Comparison of ENCODE assay signal across 8 cellular contexts in genomic region chr1:43763497-43763973, GRCh38.
DNase-seq lines count a peak whose midpoint lies in the region; ATAC-seq lines count a peak whose summit lies in the region.

No MANE protein-coding gene starts in this region.

- no peaks in the 10 kb centered on the region for H3K4me1 ChIP-seq in effector memory CD4-positive, alpha-beta T cell (ENCODE audit: control insufficient read depth, insufficient read depth, low read length, poor library complexity, severe bottlenecking)

- H3K27me3 ChIP-seq in effector memory CD4-positive, alpha-beta T cell (replicated peaks; ENCODE audit: control insufficient read depth, insufficient read depth, low read length, poor library complexity, severe bottlenecking) = no peaks in the 10 kb centered on the region

- H3K9me3 ChIP-seq in effector memory CD4-positive, alpha-beta T cell (ENCODE audit: control insufficient read depth, low read length) = no peaks in the 10 kb centered on the region

- H3K36me3 ChIP-seq in effector memory CD4-positive, alpha-beta T cell (ENCODE audit: control insufficient read depth, insufficient read depth, low read length) = no peaks in the 10 kb centered on the region

- H3K27ac ChIP-seq in effector memory CD4-positive, alpha-beta T cell (ENCODE audit: insufficient read depth, low read length, poor library complexity, severe bottlenecking) = no peak overlapping the region

- DNase-seq in CD1c-positive myeloid dendritic cell (ENCODE audit: extremely low spot score) (peak; percentile 74), NCI-H69 (lab: John Stamatoyannopoulos, UW) (peak; percentile 82), medulla oblongata (ENCODE audit: extremely low spot score) (peak; percentile 96)
- peak; percentile 7 to 25 for DNase-seq in activated CD4-positive, alpha-beta T cell treated with anti-CD3 and anti-CD28 coated beads, Interleukin-2, amount 50 U/mL, for 4 hours
- peak in 2 of 3 donors; percentile 2 to 10 for DNase-seq in effector memory CD4-positive, alpha-beta T cell
- DNase-seq in stimulated activated CD8-positive, alpha-beta memory T cell treated with anti-CD3 and anti-CD28 coated beads, Interleukin-2, amount 100 ng/mL, for 1 hour (ENCODE audit: low read depth in 2 of 2) = peak; percentile 1 to 4

- H3K4me3 ChIP-seq in effector memory CD4-positive, alpha-beta T cell (ENCODE audit: insufficient read depth, low read depth, low read length, poor library complexity, severe bottlenecking) = no peak overlapping the region

- ATAC-seq in HG03565 (IDR thresholded peaks at IDR 0.05; ENCODE audit: unreplicated experiment) (peak; percentile 43), HG02973 (IDR thresholded peaks at IDR 0.05; ENCODE audit: unreplicated experiment) (no peak)

Comparison
In these comparisons a context has a peak if more than half of its experiments do, and no peak if none do; other contexts are left out.
1. DNase-seq: peak in every context shown above with its lines; median percentile 96 in medulla oblongata; 82 in NCI-H69; 74 in CD1c-positive myeloid dendritic cell; 16 in activated CD4-positive, alpha-beta T cell treated with anti-CD3 and anti-CD28 coated beads, Interleukin-2, amount 50 U/mL, for 4 hours; 6 in effector memory CD4-positive, alpha-beta T cell; 2 in stimulated activated CD8-positive, alpha-beta memory T cell treated with anti-CD3 and anti-CD28 coated beads, Interleukin-2, amount 100 ng/mL, for 1 hour.